Comparison of ENCODE assay signal across 9 cellular contexts in genomic region chr5:177403826-177404640, GRCh38. TPM values are rescaled to one million over a fixed set of nuclear protein-coding genes. Genes with fewer than 3 reads are reported as not detected.
DNase-seq lines count a peak whose midpoint lies in the region; ATAC-seq and TF ChIP-seq lines count a peak whose summit lies in the region.
"Had no signal": no experiment of that assay in that cellular context is flagged by ENCODE, and none has a peak within 500 bp of the region (broad histone marks: within the 10 kb centered on the region; RNA-seq: fewer than 3 reads in every experiment).

No MANE protein-coding gene starts in this region.

- H3K9me3 ChIP-seq in colonic mucosa: no peaks in the 10 kb centered on the region
- no peaks in the 10 kb centered on the region for H3K9me3 ChIP-seq in left lung

- H3K4me3 ChIP-seq in colonic mucosa (peak overlapping the region; percentile 69), left lung (peak overlapping the region; percentile 58 to 68)

- TF ChIP-seq CTCF in colonic mucosa (IDR thresholded peaks at IDR 0.05) (peak; percentile 65), left lung (IDR thresholded peaks at IDR 0.05) (peak; percentile 68 to 83)

- H3K27ac ChIP-seq in colonic mucosa: peak overlapping the region; percentile 46
- H3K27ac ChIP-seq in left lung: no peak overlapping the region

- intact Hi-C loops in colonic mucosa (cut with DNase I) (no loop called here), left lung (cut with DNase I) (no loop called here)

- H3K27me3 ChIP-seq in colonic mucosa (peaks cover 10% of the 10 kb centered on the region), left lung (peaks cover 44 to 63% of the 10 kb centered on the region in 2 donors)

- H3K4me1 ChIP-seq in colonic mucosa (peaks cover 29% of the 10 kb centered on the region), left lung (peaks cover 21 to 49% of the 10 kb centered on the region in 2 donors)

- H3K36me3 ChIP-seq in colonic mucosa (no peaks in the 10 kb centered on the region), left lung (no peaks in the 10 kb centered on the region)

- DNase-seq in AG08396 (ENCODE audit: low spot score) (peak; percentile 95), NCI-H2227 treated with DMSO at 0.1 percent for 48 hours (lab: John Stamatoyannopoulos, UW) (peak; percentile 10), colonic mucosa (peak; percentile 85), left lung (peak; percentile 91 to 98)
- peak; percentile 71 to 79 for DNase-seq in activated CD4-positive, alpha-beta T cell treated with anti-CD3 and anti-CD28 coated beads for 24 hours (ENCODE audit: low read depth in 2 of 2)
- DNase-seq in stimulated activated CD4-positive, alpha-beta T cell treated with anti-CD3 and anti-CD28 coated beads, Interleukin-2, amount 100 ng/mL, for 4 hours (ENCODE audit: low read depth): peak; percentile 80

- ATAC-seq in GM18861 (IDR thresholded peaks at IDR 0.05; ENCODE audit: unreplicated experiment) (peak; percentile 69), HG03060 (IDR thresholded peaks at IDR 0.05; ENCODE audit: low read depth, unreplicated experiment) (peak; percentile 42), left lung (peak; percentile 91)

- H3K9ac ChIP-seq in colonic mucosa (ENCODE audit: low read depth in 2 of 2, low read length in 2 of 2): peak overlapping the region; percentile 78 to 82

RNA-seq across cellular contexts. Expression of gene PFN3, which starts 3.6 kb away (rescaled TPM):
- total RNA-seq in colonic mucosa: not detected
- total RNA-seq in left lung: not detected
- total RNA-seq: T-helper 2 cell treated with Interferon-gamma antibody and Interleukin-4, amounts not matched to agents 100 ng/mL and 5 ng/mL, for 36 hours had no signal

RNA-seq across cellular contexts. Expression of gene F12, which starts 5.3 kb away (rescaled TPM):
- 10 to 100 TPM; 14.7 to 34.0 TPM for total RNA-seq in colonic mucosa
- 1 to 10 TPM in 1 of 2 donors, under 1 TPM in 1; 0.63 to 1.1 TPM for total RNA-seq in left lung

RNA-seq across cellular contexts. Expression of gene SLC34A1, which starts 19.8 kb away (rescaled TPM):
- total RNA-seq in colonic mucosa (not detected), left lung (not detected)

RNA-seq across cellular contexts. Expression of gene GRK6, which starts 22.4 kb away (rescaled TPM):
- total RNA-seq in colonic mucosa: 10 to 100 TPM; 38.0 to 64.4 TPM
- total RNA-seq in left lung: 10 to 100 TPM; 32.3 to 57.1 TPM

RNA-seq across cellular contexts. Expression of gene PRR7, which starts 42.6 kb away (rescaled TPM):
- 1 to 10 TPM; 3.9 to 5.0 TPM for total RNA-seq in colonic mucosa
- 1 to 10 TPM; 2.7 to 4.1 TPM for total RNA-seq in left lung

Comparison
In these comparisons a context has a peak if more than half of its experiments do, and no peak if none do; other contexts are left out.
1. DNase-seq: peak in every context shown above with its lines; median percentile 95 in AG08396; 94 in left lung; 85 in colonic mucosa; 80 in stimulated activated CD4-positive, alpha-beta T cell treated with anti-CD3 and anti-CD28 coated beads, Interleukin-2, amount 100 ng/mL, for 4 hours; 75 in activated CD4-positive, alpha-beta T cell treated with anti-CD3 and anti-CD28 coated beads for 24 hours; 10 in NCI-H2227 treated with DMSO at 0.1 percent for 48 hours.
2. RNA of gene F12, which starts 5.3 kb away (total RNA-seq): 14.7 to 34.0 TPM in colonic mucosa; 0.63 to 1.1 TPM in left lung; every median in the first group is over 4 times any median in the second.
3. Peak in every context shown above with its lines, with median percentiles within 50 percentile points of each other: ATAC-seq.